Comparison of ENCODE assay signal across 14 cellular contexts in genomic region chr1:79638382-79638781, GRCh38.
DNase-seq lines count a peak whose midpoint lies in the region; ATAC-seq and TF ChIP-seq lines count a peak whose summit lies in the region.
"Had no signal": no experiment of that assay in that cellular context is flagged by ENCODE, and none has a peak within 500 bp of the region (broad histone marks: within the 10 kb centered on the region; RNA-seq: fewer than 3 reads in every experiment).

No MANE protein-coding gene starts in this region.

- H3K27me3 Mint-ChIP-seq in naive thymus-derived CD4-positive, alpha-beta T cell, result peaks cover 0 to 6% (median 0%) of the 10 kb centered on the region in 5 donors
- H3K27me3 Mint-ChIP-seq: activated CD4-positive, alpha-beta T cell treated with anti-CD3 and anti-CD28 coated beads, Interleukin-2, amount 10 ng/mL, durations not matched to agents 7 days and 5 days; stimulated activated naive CD8-positive, alpha-beta T cell treated with anti-CD3 and anti-CD28 coated beads, Interleukin-15, amount 100 ng/mL, for 72 hours had no signal

- H3K27me3 ChIP-seq in naive thymus-derived CD4-positive, alpha-beta T cell (ENCODE audit: control insufficient read depth in 2 of 2, insufficient read depth in 2 of 2, low read length in 2 of 2), result no peaks in the 10 kb centered on the region

- H3K9me3 ChIP-seq in naive thymus-derived CD4-positive, alpha-beta T cell (ENCODE audit: control insufficient read depth in 2 of 3, low read length in 3 of 3), result no peaks in the 10 kb centered on the region
- H3K9me3 ChIP-seq: A549 had no signal

- H3K4me1 ChIP-seq in naive thymus-derived CD4-positive, alpha-beta T cell (ENCODE audit: control insufficient read depth in 2 of 2, insufficient read depth in 2 of 2, low read length in 2 of 2), result no peaks in the 10 kb centered on the region
- H3K4me1 ChIP-seq: A549 had no signal

- no peaks in the 10 kb centered on the region for H3K4me1 Mint-ChIP-seq in naive thymus-derived CD4-positive, alpha-beta T cell
- H3K4me1 Mint-ChIP-seq: activated CD4-positive, alpha-beta T cell treated with anti-CD3 and anti-CD28 coated beads, Interleukin-2, amount 10 ng/mL, durations not matched to agents 7 days and 5 days; stimulated activated naive CD8-positive, alpha-beta T cell treated with anti-CD3 and anti-CD28 coated beads, Interleukin-15, amount 100 ng/mL, for 72 hours had no signal

- CTCF ChIA-PET in naive thymus-derived CD4-positive, alpha-beta T cell (lab: Charles Lee), result no interaction called here

- no peak overlapping the region for H3K4me3 ChIP-seq in GM12865 (ENCODE audit: low read depth, low read length)
- no peak overlapping the region for H3K4me3 ChIP-seq in naive thymus-derived CD4-positive, alpha-beta T cell (ENCODE audit: low read length)
- H3K4me3 ChIP-seq: A549 had no signal

- H3K9me3 Mint-ChIP-seq in naive thymus-derived CD4-positive, alpha-beta T cell, result peaks cover 2 to 22% (median 5%) of the 10 kb centered on the region in 11 donors

- POLR2A ChIA-PET in naive thymus-derived CD4-positive, alpha-beta T cell (lab: Charles Lee), result no interaction called here

- no peak for TF ChIP-seq CTCF in GM12865 (IDR thresholded peaks at IDR 0.05; ENCODE audit: insufficient read depth, low read depth, low read length, missing control alignments)

- H3K27ac ChIP-seq in naive thymus-derived CD4-positive, alpha-beta T cell (ENCODE audit: low read depth, low read length), result no peak overlapping the region
- H3K27ac ChIP-seq: A549 had no signal

- ATAC-seq in GM19397 (IDR thresholded peaks at IDR 0.05; ENCODE audit: unreplicated experiment) (peak; percentile 99), HG02678 (IDR thresholded peaks at IDR 0.05; ENCODE audit: unreplicated experiment) (peak; percentile 100), HG03378 (IDR thresholded peaks at IDR 0.05; ENCODE audit: unreplicated experiment) (peak; percentile 98), esophagus mucosa (no peak)
- ATAC-seq in naive thymus-derived CD4-positive, alpha-beta T cell, result no peak
- ATAC-seq: A549; stimulated activated naive CD8-positive, alpha-beta T cell treated with anti-CD3 and anti-CD28 coated beads, Interleukin-15, amount 100 ng/mL, for 72 hours had no signal

- no peaks in the 10 kb centered on the region for H3K36me3 ChIP-seq in naive thymus-derived CD4-positive, alpha-beta T cell (ENCODE audit: control insufficient read depth in 2 of 3, insufficient read depth in 3 of 3, low read length in 3 of 3)

- no peak overlapping the region for H3K4me3 Mint-ChIP-seq in naive thymus-derived CD4-positive, alpha-beta T cell
- H3K4me3 Mint-ChIP-seq: activated CD4-positive, alpha-beta T cell treated with anti-CD3 and anti-CD28 coated beads, Interleukin-2, amount 10 ng/mL, durations not matched to agents 7 days and 5 days; mesothelial cell of epicardium; stimulated activated naive CD8-positive, alpha-beta T cell treated with anti-CD3 and anti-CD28 coated beads, Interleukin-15, amount 100 ng/mL, for 72 hours had no signal

- H3K36me3 Mint-ChIP-seq in naive thymus-derived CD4-positive, alpha-beta T cell, result no peaks in the 10 kb centered on the region
- H3K36me3 Mint-ChIP-seq: mesothelial cell of epicardium had no signal

- H3K27ac Mint-ChIP-seq in naive thymus-derived CD4-positive, alpha-beta T cell, result no peak overlapping the region
- H3K27ac Mint-ChIP-seq: activated CD4-positive, alpha-beta T cell treated with anti-CD3 and anti-CD28 coated beads, Interleukin-2, amount 10 ng/mL, durations not matched to agents 7 days and 5 days; mesothelial cell of epicardium; stimulated activated naive CD8-positive, alpha-beta T cell treated with anti-CD3 and anti-CD28 coated beads, Interleukin-15, amount 100 ng/mL, for 72 hours had no signal

- intact Hi-C loops in naive thymus-derived CD4-positive, alpha-beta T cell (cut with micrococcal nuclease), result no loop called here

- DNase-seq in GM12865 (ENCODE audit: low read depth) (peak; percentile 1), Ammon's horn (ENCODE audit: low spot score) (no peak)
- DNase-seq in activated CD4-positive, alpha-beta T cell treated with anti-CD3 and anti-CD28 coated beads for 48 hours, result no peak
- no peak for DNase-seq in naive thymus-derived CD4-positive, alpha-beta T cell
- DNase-seq: activated CD4-positive, alpha-beta T cell treated with anti-CD3 and anti-CD28 coated beads, Interleukin-2, amount 10 ng/mL, durations not matched to agents 7 days and 5 days; activated gamma-delta T cell treated with Interleukin-2 at 50 U/mL for 16 hours; central memory CD4-positive, alpha-beta T cell; stimulated activated naive CD8-positive, alpha-beta T cell treated with anti-CD3 and anti-CD28 coated beads, Interleukin-15, amount 100 ng/mL, for 72 hours had no signal

Comparison
In these comparisons a context has a peak if more than half of its experiments do, and no peak if none do; other contexts are left out.
1. ATAC-seq: peak in GM19397 (single experiment), HG02678 (single experiment) and HG03378 (single experiment); none in esophagus mucosa (single experiment) and naive thymus-derived CD4-positive, alpha-beta T cell (single experiment).